24 cellular contexts compared by ENCODE assay signal in genomic region chr3:44098666-44099065, GRCh38.
"Had no signal": no experiment of that assay in that cellular context is flagged by ENCODE, and none has a peak within 500 bp of the region (broad histone marks: within the 10 kb centered on the region; RNA-seq: fewer than 3 reads in every experiment).

No MANE protein-coding gene starts in this region.

- H3K4me1 Mint-ChIP-seq: T-cell had no signal

- H3K27me3 ChIP-seq: colonic mucosa, right atrium auricular region, testis had no signal

- H3K27ac ChIP-seq: colonic mucosa, gastroesophageal sphincter, left lung, lower lobe of right lung, neutrophil, prostate gland, right atrium auricular region, testis, transverse colon had no signal

- H3K9me3 Mint-ChIP-seq: effector memory CD8-positive, alpha-beta T cell; natural killer cell treated with Interleukin-12 subunit alpha and Interleukin-12 subunit beta and Interleukin-15 and Interleukin-18, amount 100 ng/mL, for 72 hours; T-cell; T-helper 2 cell treated with Interferon-gamma antibody and Interleukin-4, amounts not matched to agents 5 μg/mL and 100 μg/mL, for 36 hours had no signal

- H3K4me3 ChIP-seq: colonic mucosa, gastroesophageal sphincter, left lung, lower lobe of right lung, mucosa of descending colon, prostate gland, right atrium auricular region, testis, transverse colon had no signal

- H3K4me1 ChIP-seq: colonic mucosa, gastroesophageal sphincter, left lung, lower lobe of right lung, prostate gland, right atrium auricular region, testis, transverse colon had no signal

- H3K4me3 Mint-ChIP-seq: activated naive CD8-positive, alpha-beta T cell; effector memory CD8-positive, alpha-beta T cell; natural killer cell treated with Interleukin-12 subunit alpha and Interleukin-12 subunit beta and Interleukin-15 and Interleukin-18, amount 100 ng/mL, for 72 hours; T-cell; T-helper 2 cell treated with Interferon-gamma antibody and Interleukin-4, amounts not matched to agents 5 μg/mL and 100 μg/mL, for 36 hours had no signal

- DNase-seq: activated CD4-positive, alpha-beta T cell treated with anti-CD3 and anti-CD28 coated beads for 4 hours; activated CD4-positive, alpha-beta T cell treated with anti-CD3 and anti-CD28 coated beads, Interleukin-2, amount 50 U/mL, for 4 hours; activated CD8-positive, alpha-beta memory T cell treated with anti-CD3 and anti-CD28 coated beads for 24 hours; activated effector memory CD4-positive, alpha-beta T cell treated with Interleukin-2 at 50 U/mL for 16 hours; activated naive CD4-positive, alpha-beta T cell treated with Interleukin-2 at 50 U/mL for 16 hours; colonic mucosa; effector memory CD8-positive, alpha-beta T cell; erythroblast; left lung; lower lobe of right lung; mucosa of descending colon; stimulated activated CD4-positive, alpha-beta T cell treated with anti-CD3 and anti-CD28 coated beads, Interleukin-15, amount 100 ng/mL, for 24 hours; stimulated activated CD4-positive, alpha-beta T cell treated with anti-CD3 and anti-CD28 coated beads, Interleukin-2, amount 100 ng/mL, for 24 hours; stimulated activated naive CD4-positive, alpha-beta T cell; T-cell; testis; transverse colon had no signal

- ATAC-seq: effector memory CD8-positive, alpha-beta T cell; gastroesophageal sphincter; left lung; lower lobe of right lung; mucosa of descending colon; natural killer cell treated with Interleukin-12 subunit alpha and Interleukin-12 subunit beta and Interleukin-15 and Interleukin-18, amount 100 ng/mL, for 72 hours; T-cell had no signal

- H3K27ac Mint-ChIP-seq: activated naive CD8-positive, alpha-beta T cell; effector memory CD8-positive, alpha-beta T cell; natural killer cell treated with Interleukin-12 subunit alpha and Interleukin-12 subunit beta and Interleukin-15 and Interleukin-18, amount 100 ng/mL, for 72 hours; T-cell; T-helper 2 cell treated with Interferon-gamma antibody and Interleukin-4, amounts not matched to agents 5 μg/mL and 100 μg/mL, for 36 hours had no signal

- H3K36me3 ChIP-seq: colonic mucosa, gastroesophageal sphincter, left lung, lower lobe of right lung, neutrophil, prostate gland, right atrium auricular region, transverse colon had no signal

- H3K36me3 Mint-ChIP-seq: activated naive CD8-positive, alpha-beta T cell; natural killer cell treated with Interleukin-12 subunit alpha and Interleukin-12 subunit beta and Interleukin-15 and Interleukin-18, amount 100 ng/mL, for 72 hours; T-cell had no signal
